ENCODE assay signal across 26 cellular contexts in the genomic region with DNA sequence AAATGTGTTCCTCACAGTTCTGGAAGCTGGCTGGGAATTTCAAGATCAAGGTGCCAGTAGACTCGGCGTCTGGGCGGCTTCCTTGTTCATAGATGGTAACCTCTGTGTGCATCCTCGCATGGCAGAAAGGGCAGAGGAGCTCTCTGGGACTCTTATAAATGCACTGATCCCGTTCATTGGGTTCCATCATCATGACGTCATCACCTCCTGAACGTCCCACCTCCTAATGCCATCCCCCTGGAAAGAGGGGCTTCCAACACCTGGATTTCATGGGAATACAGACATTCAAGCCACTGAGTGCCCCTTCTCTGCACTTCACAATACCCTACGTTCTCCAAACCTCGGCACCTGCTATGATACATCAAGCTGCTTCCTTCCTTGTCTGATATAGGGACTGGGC. TPM values are rescaled to one million over a fixed set of nuclear protein-coding genes. Genes with fewer than 3 reads are reported as not detected.
"Had no signal": no experiment of that assay in that cellular context is flagged by ENCODE, and none has a peak within 500 bp of the region (broad histone marks: within the 10 kb centered on the region; RNA-seq: fewer than 3 reads in every experiment).

No MANE protein-coding gene starts in this region.

- H3K27me3 Mint-ChIP-seq: activated naive CD8-positive, alpha-beta T cell treated with anti-CD3 and anti-CD28 coated beads, Interleukin-2, amount 50 U/mL, for 24 hours had no signal

- FAIRE-seq: bronchial epithelial cell, endothelial cell of umbilical vein, small intestine had no signal

- H3K9me3 ChIP-seq: esophagus squamous epithelium, psoas muscle, stomach, testis, upper lobe of left lung had no signal

- H3K4me3 ChIP-seq: esophagus squamous epithelium, psoas muscle, stomach, testis, upper lobe of left lung had no signal

- H3K27ac ChIP-seq: testis, upper lobe of left lung had no signal

- H3K4me1 Mint-ChIP-seq: activated naive CD8-positive, alpha-beta T cell treated with anti-CD3 and anti-CD28 coated beads, Interleukin-2, amount 50 U/mL, for 24 hours had no signal

- H3K9me3 Mint-ChIP-seq: activated CD8-positive, alpha-beta T cell treated with anti-CD3 and anti-CD28 coated beads for 36 hours; activated naive CD8-positive, alpha-beta T cell treated with anti-CD3 and anti-CD28 coated beads, Interleukin-2, amount 50 U/mL, for 24 hours; activated T-helper 2 cell treated with anti-CD3 and anti-CD28 coated beads, Interferon-gamma antibody, Interleukin-2, Interleukin-4, amounts not matched to agents 10 μg/mL and 5 μg/mL and 100 μg/mL, durations not matched to agents 14 hours and 24 hours and 36 hours had no signal

- DNase-seq: activated CD4-positive, alpha-beta T cell treated with anti-CD3 and anti-CD28 coated beads for 48 hours; activated CD4-positive, CD25-positive, alpha-beta regulatory T cell; activated CD8-positive, alpha-beta T cell treated with anti-CD3 and anti-CD28 coated beads for 36 hours; activated naive CD4-positive, alpha-beta T cell treated with Interleukin-2 at 50 U/mL for 16 hours; activated naive CD8-positive, alpha-beta T cell treated with anti-CD3 and anti-CD28 coated beads, Interleukin-2, amount 50 U/mL, for 24 hours; activated T-cell treated with anti-CD3 and anti-CD28 coated beads, Interleukin-2, amount 50 U/mL, for 1 hour; anterior cingulate cortex; cerebellar nuclear complex; effector CD8-positive, alpha-beta T cell; esophagus squamous epithelium; hippocampal formation; left ventricle myocardium superior; psoas muscle; right cardiac atrium; small intestine; stimulated activated CD4-positive, alpha-beta T cell treated with anti-CD3 and anti-CD28 coated beads, Interleukin-15, amount 100 ng/mL, for 24 hours; stimulated activated CD4-positive, alpha-beta T cell treated with anti-CD3 and anti-CD28 coated beads, Interleukin-2, amount 100 ng/mL, for 48 hours; stomach; T1000; testis; upper lobe of left lung had no signal

- H3K4me1 ChIP-seq: psoas muscle, testis had no signal

- H3K36me3 ChIP-seq: esophagus squamous epithelium, stomach, upper lobe of left lung had no signal

- ATAC-seq: activated CD8-positive, alpha-beta T cell treated with anti-CD3 and anti-CD28 coated beads for 36 hours; activated naive CD8-positive, alpha-beta T cell treated with anti-CD3 and anti-CD28 coated beads, Interleukin-2, amount 50 U/mL, for 24 hours; left ventricle myocardium superior; psoas muscle; right cardiac atrium had no signal

- H3K27me3 ChIP-seq: esophagus squamous epithelium, testis, upper lobe of left lung had no signal

- H3K4me3 Mint-ChIP-seq: activated CD8-positive, alpha-beta T cell treated with anti-CD3 and anti-CD28 coated beads for 36 hours; activated naive CD8-positive, alpha-beta T cell treated with anti-CD3 and anti-CD28 coated beads, Interleukin-2, amount 50 U/mL, for 24 hours; neural crest cell had no signal

- H3K27ac Mint-ChIP-seq: activated CD8-positive, alpha-beta T cell treated with anti-CD3 and anti-CD28 coated beads for 36 hours; activated naive CD8-positive, alpha-beta T cell treated with anti-CD3 and anti-CD28 coated beads, Interleukin-2, amount 50 U/mL, for 24 hours; activated T-helper 2 cell treated with anti-CD3 and anti-CD28 coated beads, Interferon-gamma antibody, Interleukin-2, Interleukin-4, amounts not matched to agents 10 μg/mL and 5 μg/mL and 100 μg/mL, durations not matched to agents 14 hours and 24 hours and 36 hours had no signal

RNA-seq across cellular contexts. Expression of a gene that starts 37.5 kb away (rescaled TPM):
- total RNA-seq: activated CD8-positive, alpha-beta T cell treated with anti-CD3 and anti-CD28 coated beads for 36 hours; activated T-helper 2 cell treated with anti-CD3 and anti-CD28 coated beads, Interferon-gamma antibody, Interleukin-2, Interleukin-4, amounts not matched to agents 10 μg/mL and 5 μg/mL and 100 μg/mL, durations not matched to agents 14 hours and 24 hours and 36 hours; endothelial cell of umbilical vein; T-helper 1 cell treated with Interleukin-12 subunit alpha and Interleukin-12 subunit beta and Interleukin-4 antibody, amounts not matched to agents 30 ng/mL and 1 ng/mL, for 36 hours had no signal
